ENCODE assay signal across 21 cellular contexts in genomic region chr2:110743600-110743999, GRCh38. TPM values are rescaled to one million over a fixed set of nuclear protein-coding genes. Genes with fewer than 3 reads are reported as not detected.
DNase-seq lines count a peak whose midpoint lies in the region; ATAC-seq, FAIRE-seq and TF ChIP-seq lines count a peak whose summit lies in the region.
"Had no signal": no experiment of that assay in that cellular context is flagged by ENCODE, and none has a peak within 500 bp of the region (broad histone marks: within the 10 kb centered on the region; RNA-seq: fewer than 3 reads in every experiment).

No MANE protein-coding gene starts in this region.

- H3K27me3 Mint-ChIP-seq in H9 (ENCODE audit: low read depth), result no peaks in the 10 kb centered on the region; the same call in 1 of the 2 replicates
- peaks cover 78% of the 10 kb centered on the region for H3K27me3 Mint-ChIP-seq in T-helper 17 cell

- H4K20me1 ChIP-seq in H9 (ENCODE audit: control insufficient read depth, insufficient read depth, insufficient read length), result no peaks in the 10 kb centered on the region
- no peaks in the 10 kb centered on the region for H4K20me1 ChIP-seq in K562 (replicated peaks; ENCODE audit: control insufficient read depth, insufficient read depth, low read length)
- H4K20me1 ChIP-seq: BLaER1 had no signal

- H2BK15ac ChIP-seq in H9 (ENCODE audit: low read depth, low read length), result no peak overlapping the region

- no peaks in the 10 kb centered on the region for H3K36me3 ChIP-seq in K562 (ENCODE audit: control insufficient read depth, insufficient read depth, low read length)
- H3K36me3 ChIP-seq: BLaER1 had no signal

- in situ Hi-C loops in K562 (cut with MboI), result loop anchor here (5.0 kb wide), 1 partner anchor 51 kb away; no protein-coding TSS in a partner anchor

- no peak overlapping the region for H3K23ac ChIP-seq in H9 (ENCODE audit: insufficient read length, low read depth, low read length)

- no peak overlapping the region for H3K56ac ChIP-seq in H9 (ENCODE audit: insufficient read length, low read depth, low read length)

- H3K9ac ChIP-seq in H9 (ENCODE audit: extremely low read depth, insufficient read length, low read length) (no peak overlapping the region), K562 (ENCODE audit: insufficient read depth in 1 of 2, low read depth in 2 of 2, low read length in 2 of 2) (no peak overlapping the region)
- H3K9ac ChIP-seq: BLaER1 had no signal

- no peak for TF ChIP-seq POLR2A in K562 (conservative IDR thresholded peaks at IDR 0.05)

- no peak overlapping the region for H2BK5ac ChIP-seq in H9 (ENCODE audit: insufficient read length, low read length)

- peaks cover 16 to 29% (median 26%) of the 10 kb centered on the region in 3 experiments for H3K36me3 Mint-ChIP-seq in H9 (ENCODE audit: insufficient read depth in 1 of 3, low read depth in 3 of 3)
- peaks cover 4% of the 10 kb centered on the region for H3K36me3 Mint-ChIP-seq in T-helper 17 cell (ENCODE audit: low read depth)
- H3K36me3 Mint-ChIP-seq: CD14-positive monocyte had no signal

- H3K27ac Mint-ChIP-seq in H9 (peak overlapping the region in 2 of 3 experiments; percentile 73 to 74; a peak in 3 of 7 replicates), T-helper 17 cell (no peak overlapping the region)
- H3K27ac Mint-ChIP-seq: CD14-positive monocyte; CD4-positive, alpha-beta memory T cell; HFFc6 had no signal

- peaks cover 0 to 2% of the 10 kb centered on the region in 2 experiments; a peak in 1 of 5 replicates for H3K9me3 Mint-ChIP-seq in H9
- H3K9me3 Mint-ChIP-seq: HFFc6 had no signal

- H3K79me1 ChIP-seq in H9 (ENCODE audit: insufficient read depth, low read depth, low read length, poor library complexity, severe bottlenecking), result no peaks in the 10 kb centered on the region

- H3K9me1 ChIP-seq in K562 (ENCODE audit: control insufficient read depth, insufficient read depth, low read length), result no peaks in the 10 kb centered on the region

- ATAC-seq in T-helper 17 cell, result no peak
- ATAC-seq in K562, result no peak
- ATAC-seq in Right ventricle myocardium inferior, result no peak

- no peak overlapping the region for H2BK12ac ChIP-seq in H9 (ENCODE audit: insufficient read length, low read depth, low read length)

- no peak overlapping the region for H3K4me3 Mint-ChIP-seq in H9
- H3K4me3 Mint-ChIP-seq in T-helper 17 cell, result peak overlapping the region; percentile 70
- H3K4me3 Mint-ChIP-seq: CD14-positive monocyte; CD4-positive, alpha-beta memory T cell; HFFc6 had no signal

- CTCF ChIA-PET in K562 (lab: Yijun Ruan, JAX; ENCODE audit: low intra/inter-chr PET ratio), result no interaction called here

- TF ChIP-seq CTCF in H9 (conservative IDR thresholded peaks at IDR 0.05) (no peak), K562 (IDR thresholded peaks at IDR 0.05 in 2 of 3, conservative IDR thresholded peaks at IDR 0.05 in 1 of 3; ENCODE audit: insufficient read depth in 2 of 3, low read depth in 1 of 3, low read length in 3 of 3) (no peak)

- H3K4me1 Mint-ChIP-seq in H9, result peaks cover 90 to 91% of the 10 kb centered on the region in 2 experiments
- peaks cover 12% of the 10 kb centered on the region for H3K4me1 Mint-ChIP-seq in T-helper 17 cell

- H4K91ac ChIP-seq in H9 (ENCODE audit: insufficient read length, low read depth, low read length), result no peak overlapping the region

- H4K8ac ChIP-seq in H9 (replicated peaks; ENCODE audit: insufficient read length, low read depth, low read length), result no peak overlapping the region

- H3K18ac ChIP-seq in H9 (ENCODE audit: insufficient read length, low read depth, low read length), result no peak overlapping the region

- H3K4ac ChIP-seq in H9 (ENCODE audit: low read depth, low read length), result no peak overlapping the region

- no peak for TF ChIP-seq RAD21 in K562 (CRISPR knock-in tag; conservative IDR thresholded peaks at IDR 0.05 in 1 of 2, IDR thresholded peaks at IDR 0.05 in 1 of 2)

- POLR2A ChIA-PET in K562 (lab: Yijun Ruan, JAX), result no interaction called here

- H3K27me3 ChIP-seq in H9 (ENCODE audit: insufficient read depth, low read length) (no peaks in the 10 kb centered on the region), K562 (ENCODE audit: control insufficient read depth in 2 of 2, insufficient read depth in 2 of 2, low read length in 2 of 2) (peaks cover 14 to 19% of the 10 kb centered on the region in 2 experiments; a peak in 4 of 5 replicates)
- H3K27me3 ChIP-seq: BLaER1 had no signal

- no TSS peak for BruUV-seq in K562 (replicated peaks; lab: Mats Ljungman, UMichigan)

- H3T11ph ChIP-seq in H9 (ENCODE audit: low read length), result no peak overlapping the region

- H3K23me2 ChIP-seq in H9 (ENCODE audit: insufficient read length, low read depth, low read length, poor library complexity, severe bottlenecking), result no peaks in the 10 kb centered on the region

- H3K27ac ChIP-seq in H9 (ENCODE audit: insufficient read length, low read depth, low read length) (no peak overlapping the region), K562 (ENCODE audit: extremely low read depth, low read depth, low read length) (no peak overlapping the region)
- H3K27ac ChIP-seq: BLaER1 had no signal

- DNase-seq in H9 (no peak), T-helper 17 cell (no peak), K562 (ENCODE audit: extremely low read depth in 1 of 4, low spot score in 3 of 4) (no peak), putamen (ENCODE audit: low spot score) (peak; percentile 51), Right ventricle myocardium inferior (ENCODE audit: missing footprints) (no peak), RCC 7860 (ENCODE audit: low spot score) (no peak), globus pallidus (ENCODE audit: low spot score) (no peak)
- DNase-seq: 8988T; CD4-positive, alpha-beta memory T cell; DMS153; DMS79; GF-D8; HCEC 1CT; HFFc6; IMR-90 had no signal

- no peaks in the 10 kb centered on the region for H3K9me3 ChIP-seq in H9 (ENCODE audit: control insufficient read depth, low read depth, low read length)
- H3K9me3 ChIP-seq in T-helper 17 cell (ENCODE audit: control insufficient read depth, low read length, poor library complexity, severe bottlenecking), result no peaks in the 10 kb centered on the region
- no peaks in the 10 kb centered on the region for H3K9me3 ChIP-seq in K562 (replicated peaks; ENCODE audit: control insufficient read depth, insufficient read depth, low read depth, low read length)

- H3K4me1 ChIP-seq in H9 (ENCODE audit: insufficient read depth, low read length), result peaks cover 32% of the 10 kb centered on the region
- peaks cover 0 to 27% of the 10 kb centered on the region in 2 experiments; a peak in 4 of 5 replicates for H3K4me1 ChIP-seq in K562 (replicated peaks in 1 of 2; ENCODE audit: control insufficient read depth in 2 of 2, insufficient read depth in 2 of 2, low read length in 2 of 2)

- no peak overlapping the region for H3K4me2 ChIP-seq in H9 (ENCODE audit: insufficient read depth, insufficient read length, low read length)
- H3K4me2 ChIP-seq in K562 (ENCODE audit: insufficient read depth, low read length), result no peak overlapping the region
- H3K4me2 ChIP-seq: BLaER1 had no signal

- FAIRE-seq in K562 (lab: Jason Lieb, UNC) (no peak), RCC 7860 (lab: Jason Lieb, UNC) (no peak)
- FAIRE-seq: HTR-8/SVneo had no signal

- H2BK120ac ChIP-seq in H9 (ENCODE audit: low read depth, low read length, poor library complexity, severe bottlenecking), result no peak overlapping the region

- H3K79me2 ChIP-seq in H9 (ENCODE audit: insufficient read depth, low read length), result peaks cover 5% of the 10 kb centered on the region; the same call in 1 of the 2 replicates
- no peaks in the 10 kb centered on the region for H3K79me2 ChIP-seq in K562 (ENCODE audit: control insufficient read depth, insufficient read depth, low read length)

- H2AFZ ChIP-seq in H9 (ENCODE audit: low read length), result no peak overlapping the region
- H2AFZ ChIP-seq in K562 (ENCODE audit: low read depth, low read length), result no peak overlapping the region

- intact Hi-C loops in K562 (cut with micrococcal nuclease), result no loop called here
- intact Hi-C loops in Right ventricle myocardium inferior (cut with DNase I), result no loop called here

- TF ChIP-seq EP300 in K562 (IDR thresholded peaks at IDR 0.05; ENCODE audit: low read length), result no peak

- H4K5ac ChIP-seq in H9 (ENCODE audit: insufficient read length, low read depth, low read length), result no peak overlapping the region

- H2BK20ac ChIP-seq in H9 (ENCODE audit: low read depth, low read length, poor library complexity, severe bottlenecking), result no peak overlapping the region

- no CpG with 5 or more reads among the region's 5 CpGs for WGBS in H9 (ENCODE audit: extremely low coverage, insufficient read length, low lambda C conversion rate)
- WGBS in K562 (ENCODE audit: insufficient coverage, low coverage, missing lambda C conversion rate), result 18% methylated on average over 5 of the region's 5 CpGs

- no peak overlapping the region for H2AK5ac ChIP-seq in H9 (ENCODE audit: insufficient read length, low read length)

- H3K4me3 ChIP-seq in K562, result no peak overlapping the region
- H3K4me3 ChIP-seq: BLaER1 had no signal

- no peak overlapping the region for H3K14ac ChIP-seq in H9 (ENCODE audit: insufficient read depth, low read length)

RNA-seq across cellular contexts. Expression of gene ACOXL, which starts 11.2 kb away (rescaled TPM):
- total RNA-seq in H9 (2021) (33.3 and 37.6 TPM in 2 replicates), T-helper 17 cell (not detected), K562 (2014; rRNA removed) (not detected in 2 replicates), K562 (2014; rRNA removed; fragmentation: Illumina TruSeq; extraction: Trizol) (0.06 TPM in 1 of 2 replicates, not detected in the other), K562 (2015; rRNA removed; fragmentation: Illumina TruSeq; extraction: Trizol) (not detected in 2 replicates), K562 (2021) (0.22 and 0.31 TPM in 2 replicates), Right ventricle myocardium inferior (not detected)
- 0.35 and 0.42 TPM in 2 replicates for total RNA-seq in K562 (2011; cell fraction: chromatin; rRNA removed; ENCODE audit: low replicate concordance)
- total RNA-seq in K562 (2011; cell fraction: nucleolus; rRNA removed), result 0.17 and 0.53 TPM in 2 replicates
- total RNA-seq in K562 (2011; cell fraction: nucleoplasm; rRNA removed), result 0.23 and 0.59 TPM in 2 replicates
- polyA plus RNA-seq in K562 (2011; rRNA removed) (0.49 and 0.56 TPM in 2 replicates), K562 (2014; fragmentation: Illumina TruSeq; extraction: Trizol) (not detected in 2 replicates), K562 (2014; fragmentation: Nextera tagmentation; extraction: Ambion mirVana) (not detected), K562 (2014; rRNA removed) (not detected in 2 replicates)
- 0.25 and 0.28 TPM in 2 replicates for polyA plus RNA-seq in K562 (2011; cell fraction: cytosol; rRNA removed)
- polyA plus RNA-seq in K562 (2011; cell fraction: nucleus; rRNA removed), result 0.52 and 0.82 TPM in 2 replicates
- 0.12 TPM in 1 of 2 replicates, not detected in the other for polyA plus RNA-seq in K562 (2012)
- 0.39 and 0.56 TPM in 2 replicates for polyA minus RNA-seq in K562 (2011; rRNA and poly(A)+ RNA removed)
- not detected in 2 replicates for polyA minus RNA-seq in K562 (2011; cell fraction: cytosol; rRNA and poly(A)+ RNA removed)
- polyA minus RNA-seq in K562 (2011; cell fraction: nucleus; rRNA and poly(A)+ RNA removed), result 0.44 and 0.94 TPM in 2 replicates
- total RNA-seq: A673; CD4-positive, alpha-beta memory T cell; H4; HFFc6; IMR-90 had no signal
- polyA plus RNA-seq: AG04450; CD4-positive, alpha-beta memory T cell; IMR-90 had no signal

Comparison
In these comparisons a context has a peak if more than half of its experiments do, and no peak if none do; other contexts are left out.
1. RNA of gene ACOXL, which starts 11.2 kb away (total RNA-seq): 33.3 to 37.6 TPM in H9; 0.06 to 0.59 TPM in K562, not detected in T-helper 17 cell and not detected in Right ventricle myocardium inferior (single experiment); every median in the first group is over 10 times any median in the second.